Comparison of ENCODE assay signal across 8 cellular contexts in genomic region chr12:132761032-132761910, GRCh38. TPM values are rescaled to one million over a fixed set of nuclear protein-coding genes. Genes with fewer than 3 reads are reported as not detected.
DNase-seq lines count a peak whose midpoint lies in the region; ATAC-seq and TF ChIP-seq lines count a peak whose summit lies in the region.

Gene ANKLE2 (minus strand): TSS chr12:132761832. CDS start chr12:132761798, 34 bp downstream.

- peak within 1 kb of the TSS; percentile 93 to 99 (median 99) for H3K27ac Mint-ChIP-seq in CD4-positive, CD25-positive, alpha-beta regulatory T cell

- peak within 1 kb of the TSS; percentile 99 for H4K8ac ChIP-seq in trophoblast cell (ENCODE audit: low read depth, low read length)

- peak; percentile 44 to 55 for ATAC-seq in CD4-positive, CD25-positive, alpha-beta regulatory T cell (ENCODE audit: low read depth in 2 of 2)
- peak; percentile 34 for ATAC-seq in GM19351 (IDR thresholded peaks at IDR 0.05; ENCODE audit: unreplicated experiment)
- peak; percentile 14 for ATAC-seq in HG03460 (IDR thresholded peaks at IDR 0.05; ENCODE audit: unreplicated experiment)

- H3K18ac ChIP-seq in trophoblast cell (ENCODE audit: low read length) = peak within 1 kb of the TSS; percentile 99

- no peak for TF ChIP-seq CTCF in tibial nerve (IDR thresholded peaks at IDR 0.05)

- H3K36me3 ChIP-seq in CD4-positive, CD25-positive, alpha-beta regulatory T cell (ENCODE audit: control insufficient read depth, insufficient read depth, low read length) = peaks cover 4% of the 10 kb centered on the region
- H3K36me3 ChIP-seq in trophoblast cell (ENCODE audit: control insufficient read depth in 1 of 2, insufficient read depth in 2 of 2, low read length in 2 of 2) = peaks cover 11 to 12% of the 10 kb centered on the region in 2 experiments
- H3K36me3 ChIP-seq in tibial nerve = peaks cover 0 to 24% (median 0%) of the 10 kb centered on the region in 3 donors

- DNase-seq in CD4-positive, CD25-positive, alpha-beta regulatory T cell = peak; percentile 48 to 83 (median 62)
- DNase-seq in SK-MEL-5 (ENCODE audit: low read depth, low spot score) (peak; percentile 48), glomerular visceral epithelial cell (ENCODE audit: extremely low spot score) (peak; percentile 57), trophoblast cell (peak; percentile 40 to 65), tibial nerve (ENCODE audit: low spot score in 2 of 2) (peak in 1 of 2 donors; percentile 17)
- peak; percentile 70 for DNase-seq in activated naive CD4-positive, alpha-beta T cell treated with anti-CD3 and anti-CD28 coated beads, Interleukin-2, amount 50 U/mL, for 16 hours

- peak within 1 kb of the TSS; percentile 93 to 98 (median 97) for H3K4me3 Mint-ChIP-seq in CD4-positive, CD25-positive, alpha-beta regulatory T cell

- H2AFZ ChIP-seq in trophoblast cell (ENCODE audit: insufficient read depth, low read length, poor library complexity) = peak within 1 kb of the TSS; percentile 91

- H3K14ac ChIP-seq in trophoblast cell (ENCODE audit: low read length) = peak within 1 kb of the TSS; percentile 97

- H3K79me2 ChIP-seq in trophoblast cell (ENCODE audit: control insufficient read depth, insufficient read depth, low read length, poor library complexity) = peaks cover 36% of the 10 kb centered on the region

- peak within 1 kb of the TSS; percentile 96 for H2BK120ac ChIP-seq in trophoblast cell (ENCODE audit: insufficient read depth, low read length, poor library complexity)

- H3K4me1 ChIP-seq in CD4-positive, CD25-positive, alpha-beta regulatory T cell (ENCODE audit: control insufficient read depth, insufficient read depth, low read length, poor library complexity, severe bottlenecking) = peaks cover 27% of the 10 kb centered on the region
- peaks cover 7% of the 10 kb centered on the region in 2 experiments for H3K4me1 ChIP-seq in trophoblast cell (ENCODE audit: control insufficient read depth in 1 of 2, insufficient read depth in 2 of 2, low read length in 2 of 2)
- H3K4me1 ChIP-seq in tibial nerve = peaks cover 0 to 31% (median 17%) of the 10 kb centered on the region in 4 donors

- H3K27me3 ChIP-seq in CD4-positive, CD25-positive, alpha-beta regulatory T cell (ENCODE audit: control insufficient read depth, insufficient read depth, low read length) = no peaks in the 10 kb centered on the region
- H3K27me3 ChIP-seq in trophoblast cell (ENCODE audit: insufficient read depth, low read length) (no peaks in the 10 kb centered on the region), tibial nerve (no peaks in the 10 kb centered on the region)

- peak within 1 kb of the TSS; percentile 98 for H4K91ac ChIP-seq in trophoblast cell (ENCODE audit: low read depth, low read length)

- H3K27me3 Mint-ChIP-seq in CD4-positive, CD25-positive, alpha-beta regulatory T cell = no peaks in the 10 kb centered on the region

- peak within 1 kb of the TSS; percentile 94 for H4K12ac ChIP-seq in trophoblast cell (ENCODE audit: low read depth, low read length)

- no peaks in the 10 kb centered on the region for H3K9me3 ChIP-seq in CD4-positive, CD25-positive, alpha-beta regulatory T cell (ENCODE audit: control insufficient read depth in 2 of 2, low read length in 2 of 2)
- no peaks in the 10 kb centered on the region for H3K9me3 ChIP-seq in trophoblast cell (ENCODE audit: insufficient read depth, low read depth, low read length)
- no peaks in the 10 kb centered on the region for H3K9me3 ChIP-seq in tibial nerve

- H3K27ac ChIP-seq in CD4-positive, CD25-positive, alpha-beta regulatory T cell (ENCODE audit: insufficient read depth, low read length, poor library complexity, severe bottlenecking) = peak within 1 kb of the TSS; percentile 86
- peak within 1 kb of the TSS; percentile 99 for H3K27ac ChIP-seq in trophoblast cell (ENCODE audit: low read depth, low read length)
- H3K27ac ChIP-seq in tibial nerve = peak within 1 kb of the TSS; percentile 55 to 96 (median 95)

- peaks cover 5 to 43% (median 17%) of the 10 kb centered on the region in 4 donors for H3K4me1 Mint-ChIP-seq in CD4-positive, CD25-positive, alpha-beta regulatory T cell

- peak in 1 of 2 donors; percentile 6 for TF ChIP-seq POLR2A in tibial nerve (IDR thresholded peaks at IDR 0.05)

- H3K36me3 Mint-ChIP-seq in CD4-positive, CD25-positive, alpha-beta regulatory T cell = no peaks in the 10 kb centered on the region

- H3K9me3 Mint-ChIP-seq in CD4-positive, CD25-positive, alpha-beta regulatory T cell = no peaks in the 10 kb centered on the region

- peaks cover 19% of the 10 kb centered on the region for H3K79me1 ChIP-seq in trophoblast cell (ENCODE audit: low read length)

- H2AK5ac ChIP-seq in trophoblast cell (ENCODE audit: low read length) = peak within 1 kb of the TSS; percentile 96

- H3K9ac ChIP-seq in trophoblast cell (ENCODE audit: low read length) = peak within 1 kb of the TSS; percentile 98

- H3K4ac ChIP-seq in trophoblast cell (ENCODE audit: low read depth, low read length) = peak within 1 kb of the TSS; percentile 99

- in situ Hi-C loops in SK-MEL-5 (cut with HindIII; ENCODE audit: low pct_unique_long_range_greater_than_20kb, low sequenced_read_pairs) = no loop called here

- peak within 1 kb of the TSS; percentile 94 for H2BK5ac ChIP-seq in trophoblast cell (ENCODE audit: low read depth, low read length, poor library complexity)

- H3K23ac ChIP-seq in trophoblast cell (ENCODE audit: low read length) = no peak within 1 kb of the TSS

- H3K4me2 ChIP-seq in trophoblast cell (ENCODE audit: low read length) = peak within 1 kb of the TSS; percentile 78

- WGBS in trophoblast cell (ENCODE audit: extremely low coverage, insufficient coverage, insufficient read length) = no CpG with 5 or more reads among the region's 95 CpGs
- whole genome bisulfite sequencing in tibial nerve, 2 donors = 1% methylated on average over 33 to 42 of the region's 95 CpGs

- peak within 1 kb of the TSS; percentile 50 for H2BK12ac ChIP-seq in trophoblast cell (ENCODE audit: low read length)

- no peak for TF ChIP-seq EP300 in tibial nerve (IDR thresholded peaks at IDR 0.05)

- peak within 1 kb of the TSS; percentile 86 for H3K4me3 ChIP-seq in CD4-positive, CD25-positive, alpha-beta regulatory T cell (ENCODE audit: low read depth, low read length)
- H3K4me3 ChIP-seq in trophoblast cell (ENCODE audit: low read depth, low read length) (peak within 1 kb of the TSS; percentile 97), tibial nerve (peak within 1 kb of the TSS; percentile 86 to 100 (median 90))

RNA-seq across cellular contexts. Expression of gene ANKLE2, which starts in this region (rescaled TPM):
- total RNA-seq in CD4-positive, CD25-positive, alpha-beta regulatory T cell = 91.6 TPM
- polyA plus RNA-seq in CD4-positive, CD25-positive, alpha-beta regulatory T cell = 10 to 100 TPM; 20.5 to 25.9 (median 25.3) TPM
- 48.1 and 52.4 TPM in 2 replicates for total RNA-seq in SK-MEL-5 (2014; rRNA removed; shearing (Covaris generic))
- 38.1 and 43.1 TPM in 2 replicates for polyA plus RNA-seq in SK-MEL-5 (2015; cell fraction: cytosol; rRNA removed)
- 239 and 246 TPM in 2 replicates for polyA plus RNA-seq in SK-MEL-5 (2015; cell fraction: nucleus; rRNA removed)
- 46.0 and 50.2 TPM in 2 replicates for polyA plus RNA-seq in trophoblast cell (2013)
- total RNA-seq in tibial nerve = 100 to 1,000 TPM in 1 of 4 donors, 10 to 100 TPM in 3; 68.2 to 103 (median 82.9) TPM
